Comparison of ENCODE assay signal across 17 cellular contexts in the genomic region with DNA sequence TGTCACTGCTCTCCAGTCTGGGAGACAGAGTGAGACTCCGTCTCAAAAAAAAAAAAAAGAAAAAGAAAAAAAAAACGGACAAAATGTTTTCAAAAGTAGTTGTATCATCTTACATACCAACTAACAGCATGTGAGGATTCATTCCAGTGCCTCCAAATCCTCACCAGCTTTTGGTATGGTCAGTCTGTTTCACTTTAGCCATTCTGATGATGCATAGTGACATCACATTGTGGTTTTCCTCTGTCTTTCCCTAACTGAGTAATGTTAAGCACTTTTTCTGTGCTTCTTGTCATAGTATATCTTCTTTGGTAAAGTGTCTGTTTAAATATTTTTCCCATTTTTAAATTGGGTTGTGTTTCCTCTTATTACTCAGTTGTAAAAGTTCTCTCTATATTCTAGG.
DNase-seq lines count a peak whose midpoint lies in the region; ATAC-seq and TF ChIP-seq lines count a peak whose summit lies in the region.
"Had no signal": no experiment of that assay in that cellular context is flagged by ENCODE, and none has a peak within 500 bp of the region (broad histone marks: within the 10 kb centered on the region; RNA-seq: fewer than 3 reads in every experiment).

No MANE protein-coding gene starts in this region.

- DNase-seq in ACHN (peak; percentile 43), HFF-Myc (ENCODE audit: extremely low read depth, low read depth) (peak; percentile 86), adipocyte (ENCODE audit: low read depth) (peak; percentile 7), fibroblast of villous mesenchyme (ENCODE audit: low read depth) (peak; percentile 66), mesenteric fat pad (ENCODE audit: low spot score) (no peak), NK-92 (lab: John Stamatoyannopoulos, UW; ENCODE audit: unreplicated experiment) (no peak), NCI-H1694 treated with DMSO at 0.1 percent for 48 hours (lab: John Stamatoyannopoulos, UW) (no peak)
- DNase-seq in stimulated activated naive CD8-positive, alpha-beta T cell treated with anti-CD3 and anti-CD28 coated beads, Interleukin-15, amount 100 ng/mL, for 72 hours = no peak
- DNase-seq: activated CD4-positive, alpha-beta T cell treated with anti-CD3 and anti-CD28 coated beads, Interleukin-2, amount 10 ng/mL, durations not matched to agents 24 days and 14 days; activated effector memory CD4-positive, alpha-beta T cell treated with Interleukin-2 at 50 U/mL for 16 hours; cerebellar nuclear complex; glutamatergic neuron; left ventricle myocardium inferior; NCI-H2171 treated with DMSO at 0.1 percent for 48 hours; trophoblast cell had no signal

- ATAC-seq in stimulated activated naive CD8-positive, alpha-beta T cell treated with anti-CD3 and anti-CD28 coated beads, Interleukin-15, amount 100 ng/mL, for 72 hours = no peak

- H3K27ac Mint-ChIP-seq in stimulated activated naive CD8-positive, alpha-beta T cell treated with anti-CD3 and anti-CD28 coated beads, Interleukin-15, amount 100 ng/mL, for 72 hours = no peak overlapping the region
- H3K27ac Mint-ChIP-seq: activated CD4-positive, alpha-beta T cell treated with anti-CD3 and anti-CD28 coated beads, Interleukin-2, amount 10 ng/mL, durations not matched to agents 24 days and 14 days; T-helper 1 cell treated with Interleukin-12 subunit alpha and Interleukin-12 subunit beta and Interleukin-4 antibody, amounts not matched to agents 30 μg/mL and 1 μg/mL, for 36 hours had no signal

- peaks cover 4% of the 10 kb centered on the region for H3K27me3 ChIP-seq in adipocyte (replicated peaks; ENCODE audit: control insufficient read depth, insufficient read depth, low read length)
- H3K27me3 ChIP-seq: neutrophil had no signal

- H3K4me1 ChIP-seq in adipocyte (ENCODE audit: control insufficient read depth, insufficient read depth, low read length) = no peaks in the 10 kb centered on the region
- H3K4me1 ChIP-seq: left ventricle myocardium inferior had no signal

- H3K4me1 Mint-ChIP-seq in stimulated activated naive CD8-positive, alpha-beta T cell treated with anti-CD3 and anti-CD28 coated beads, Interleukin-15, amount 100 ng/mL, for 72 hours = no peaks in the 10 kb centered on the region
- H3K4me1 Mint-ChIP-seq: activated CD4-positive, alpha-beta T cell treated with anti-CD3 and anti-CD28 coated beads, Interleukin-2, amount 10 ng/mL, durations not matched to agents 24 days and 14 days had no signal

- H3K36me3 ChIP-seq in adipocyte (ENCODE audit: control insufficient read depth, insufficient read depth, low read length, severe bottlenecking) = no peaks in the 10 kb centered on the region
- H3K36me3 ChIP-seq: left ventricle myocardium inferior, neutrophil had no signal

- H3K9me3 Mint-ChIP-seq in stimulated activated naive CD8-positive, alpha-beta T cell treated with anti-CD3 and anti-CD28 coated beads, Interleukin-15, amount 100 ng/mL, for 72 hours = peaks cover 0 to 13% of the 10 kb centered on the region in 2 donors
- H3K9me3 Mint-ChIP-seq: activated CD4-positive, alpha-beta T cell treated with anti-CD3 and anti-CD28 coated beads, Interleukin-2, amount 10 ng/mL, durations not matched to agents 24 days and 14 days; T-helper 1 cell treated with Interleukin-12 subunit alpha and Interleukin-12 subunit beta and Interleukin-4 antibody, amounts not matched to agents 30 μg/mL and 1 μg/mL, for 36 hours had no signal

- H3K4me3 Mint-ChIP-seq in stimulated activated naive CD8-positive, alpha-beta T cell treated with anti-CD3 and anti-CD28 coated beads, Interleukin-15, amount 100 ng/mL, for 72 hours = no peak overlapping the region
- H3K4me3 Mint-ChIP-seq: activated CD4-positive, alpha-beta T cell treated with anti-CD3 and anti-CD28 coated beads, Interleukin-2, amount 10 ng/mL, durations not matched to agents 24 days and 14 days; T-helper 1 cell treated with Interleukin-12 subunit alpha and Interleukin-12 subunit beta and Interleukin-4 antibody, amounts not matched to agents 30 μg/mL and 1 μg/mL, for 36 hours had no signal

- H3K27me3 Mint-ChIP-seq in stimulated activated naive CD8-positive, alpha-beta T cell treated with anti-CD3 and anti-CD28 coated beads, Interleukin-15, amount 100 ng/mL, for 72 hours = peaks cover 12% of the 10 kb centered on the region
- H3K27me3 Mint-ChIP-seq: activated CD4-positive, alpha-beta T cell treated with anti-CD3 and anti-CD28 coated beads, Interleukin-2, amount 10 ng/mL, durations not matched to agents 24 days and 14 days had no signal

- TF ChIP-seq CTCF in HFF-Myc (IDR thresholded peaks at IDR 0.05; ENCODE audit: low read depth, low read length, missing control alignments) = no peak
- no peak for TF ChIP-seq CTCF in fibroblast of villous mesenchyme (IDR thresholded peaks at IDR 0.05; ENCODE audit: insufficient read depth, low read depth, low read length)

- H3K9ac ChIP-seq in adipocyte (ENCODE audit: low read length) = no peak overlapping the region

- H3K4me3 ChIP-seq in HFF-Myc (replicated peaks; ENCODE audit: low read depth, low read length) (no peak overlapping the region), adipocyte (ENCODE audit: low read length) (no peak overlapping the region), fibroblast of villous mesenchyme (ENCODE audit: low read depth, low read length) (no peak overlapping the region)
- H3K4me3 ChIP-seq: left ventricle myocardium inferior had no signal

- in situ Hi-C loops in ACHN (cut with HindIII; ENCODE audit: low pct_ligation_motif_present, low pct_unique_long_range_greater_than_20kb, low sequenced_read_pairs) = no loop called here

- no peaks in the 10 kb centered on the region for H3K9me3 ChIP-seq in adipocyte (ENCODE audit: control insufficient read depth, low read length)
- H3K9me3 ChIP-seq: neutrophil had no signal

Comparison
In these comparisons a context has a peak if more than half of its experiments do, and no peak if none do; other contexts are left out.
1. DNase-seq: peak in ACHN (single experiment), HFF-Myc (single experiment), adipocyte (single experiment) and fibroblast of villous mesenchyme (single experiment); none in mesenteric fat pad (single experiment), NK-92 (single experiment), NCI-H1694 treated with DMSO at 0.1 percent for 48 hours (single experiment) and stimulated activated naive CD8-positive, alpha-beta T cell treated with anti-CD3 and anti-CD28 coated beads, Interleukin-15, amount 100 ng/mL, for 72 hours (0 of 2).